17 cellular contexts compared by ENCODE assay signal in the genomic region with DNA sequence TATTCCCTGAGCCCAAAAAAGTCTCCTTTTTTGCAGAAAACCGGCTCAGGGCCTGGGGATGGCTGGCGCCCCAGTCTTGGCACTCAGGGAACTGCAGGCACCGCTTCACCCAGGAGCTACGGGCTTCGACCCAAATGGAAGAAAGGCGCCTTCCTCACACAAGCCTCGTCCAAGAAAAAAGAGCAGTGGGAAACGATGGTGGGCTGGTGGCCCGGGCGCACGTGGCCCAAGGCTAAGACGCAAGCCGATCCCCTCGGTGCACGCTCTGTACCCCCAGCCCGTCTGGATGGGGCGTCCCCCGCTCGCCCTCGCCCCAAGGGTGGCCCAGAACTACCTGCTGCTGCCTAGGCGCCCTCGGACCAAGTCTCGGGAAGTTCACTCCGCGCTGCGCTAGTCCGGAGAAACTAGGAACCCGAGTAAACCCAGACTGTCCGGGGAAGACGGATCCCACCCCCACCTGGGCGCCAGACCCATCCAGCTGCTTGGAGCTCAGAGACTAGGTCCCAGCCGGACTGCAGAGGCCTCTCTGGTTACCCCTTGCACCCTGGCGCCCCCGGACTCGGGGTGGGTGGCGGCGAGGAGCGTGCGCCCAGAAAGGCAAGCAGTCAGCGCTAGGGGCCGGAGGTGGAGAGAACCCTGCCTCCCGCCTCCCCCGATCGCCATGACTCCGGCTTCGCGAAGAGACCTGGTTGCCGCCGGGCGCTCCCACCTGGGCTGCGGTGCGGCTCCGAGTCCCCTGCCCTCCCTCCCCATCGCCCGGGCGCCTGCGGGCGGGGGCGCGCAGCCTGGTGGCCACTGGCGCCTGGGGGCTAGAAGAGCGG.
A peak's percentile ranks its signal among the peaks of the same experiment; 100 is the strongest.
DNase-seq lines count a peak whose midpoint lies in the region; ATAC-seq and TF ChIP-seq lines count a peak whose summit lies in the region.
"Had no signal": no experiment of that assay in that cellular context is flagged by ENCODE, and none has a peak within 500 bp of the region (broad histone marks: within the 10 kb centered on the region; RNA-seq: fewer than 3 reads in every experiment).

No MANE protein-coding gene starts in this region.

- H3K9me3 Mint-ChIP-seq in H9: peaks cover 22 to 28% of the 10 kb centered on the region in 2 experiments
- peaks cover 23% of the 10 kb centered on the region for H3K9me3 Mint-ChIP-seq in mesothelial cell of epicardium
- peaks cover 4 to 17% of the 10 kb centered on the region in 2 donors for H3K9me3 Mint-ChIP-seq in effector memory CD8-positive, alpha-beta T cell

- H3K4me1 Mint-ChIP-seq in H9 (peaks cover 17 to 25% of the 10 kb centered on the region in 2 experiments), mesothelial cell of epicardium (peaks cover 5% of the 10 kb centered on the region)
- H3K4me1 Mint-ChIP-seq in effector memory CD8-positive, alpha-beta T cell (ENCODE audit: low read depth in 2 of 2): peaks cover 0 to 5% of the 10 kb centered on the region in 2 donors

- H3K79me1 ChIP-seq in H9 (ENCODE audit: insufficient read depth, low read depth, low read length, poor library complexity, severe bottlenecking): peaks cover 4% of the 10 kb centered on the region

- H3K27me3 Mint-ChIP-seq in H9 (ENCODE audit: low read depth): peaks cover 47% of the 10 kb centered on the region
- peaks cover 91% of the 10 kb centered on the region for H3K27me3 Mint-ChIP-seq in mesothelial cell of epicardium (ENCODE audit: low read depth)
- H3K27me3 Mint-ChIP-seq in effector memory CD8-positive, alpha-beta T cell: peaks cover 12 to 28% of the 10 kb centered on the region in 2 donors

- no peak overlapping the region for H3K23ac ChIP-seq in H9 (ENCODE audit: insufficient read length, low read depth, low read length)

- H3K27me3 ChIP-seq in H9 (ENCODE audit: insufficient read depth, low read length): peaks cover 3% of the 10 kb centered on the region; the same call in 1 of the 2 replicates
- H3K27me3 ChIP-seq in esophagus (ENCODE audit: control insufficient read depth in 1 of 2, insufficient read depth in 2 of 2, low read length in 2 of 2): peaks cover 6% of the 10 kb centered on the region in 2 donors

- peak overlapping the region; percentile 72 for H3K4me2 ChIP-seq in H9 (ENCODE audit: insufficient read depth, insufficient read length, low read length)

- no peak overlapping the region for H2AK5ac ChIP-seq in H9 (ENCODE audit: insufficient read length, low read length)

- peak overlapping the region; percentile 87 for H3K14ac ChIP-seq in H9 (ENCODE audit: insufficient read depth, low read length)

- peaks cover 20% of the 10 kb centered on the region for H3K23me2 ChIP-seq in H9 (ENCODE audit: insufficient read length, low read depth, low read length, poor library complexity, severe bottlenecking)

- H3K4me1 ChIP-seq in H9 (ENCODE audit: insufficient read depth, low read length): no peaks in the 10 kb centered on the region
- H3K4me1 ChIP-seq in esophagus (ENCODE audit: control insufficient read depth in 2 of 2, insufficient read depth in 2 of 2, low read length in 1 of 2): peaks cover 7% of the 10 kb centered on the region in 2 donors
- H3K4me1 ChIP-seq: lower lobe of right lung, parathyroid adenoma had no signal

- no peak overlapping the region for H3T11ph ChIP-seq in H9 (ENCODE audit: low read length)

- H2BK5ac ChIP-seq in H9 (ENCODE audit: insufficient read length, low read length): no peak overlapping the region

- no peaks in the 10 kb centered on the region for H4K20me1 ChIP-seq in H9 (ENCODE audit: control insufficient read depth, insufficient read depth, insufficient read length)

- H3K9me3 ChIP-seq in H9 (ENCODE audit: control insufficient read depth, low read depth, low read length) (peaks cover 8% of the 10 kb centered on the region), esophagus (ENCODE audit: control insufficient read depth in 2 of 2, insufficient read depth in 1 of 2, low read depth in 1 of 2, low read length in 1 of 2) (no peaks in the 10 kb centered on the region)
- H3K9me3 ChIP-seq: lower lobe of right lung had no signal

- H3K18ac ChIP-seq in H9 (ENCODE audit: insufficient read length, low read depth, low read length): peak overlapping the region; percentile 73

- H3K4ac ChIP-seq in H9 (ENCODE audit: low read depth, low read length): no peak overlapping the region

- ATAC-seq in effector memory CD8-positive, alpha-beta T cell (replicated peaks): no peak
- ATAC-seq: gastroesophageal sphincter had no signal

- DNase-seq in Ammon's horn (ENCODE audit: low spot score) (peak; percentile 49), H9 (peak; percentile 70), mesothelial cell of epicardium (ENCODE audit: low spot score in 2 of 2, unreplicated experiment in 2 of 2) (no peak), DMS153 treated with DMSO at 0.1 percent for 48 hours (lab: John Stamatoyannopoulos, UW; ENCODE audit: unreplicated experiment) (no peak)
- no peak for DNase-seq in activated CD4-positive, alpha-beta T cell treated with anti-CD3 and anti-CD28 coated beads for 4 hours
- DNase-seq in activated CD8-positive, alpha-beta memory T cell treated with anti-CD3 and anti-CD28 coated beads, Interleukin-2, amount 50 U/mL, for 48 hours: no peak
- no peak for DNase-seq in effector memory CD8-positive, alpha-beta T cell
- DNase-seq: activated naive CD4-positive, alpha-beta T cell treated with anti-CD3 and anti-CD28 coated beads for 36 hours; brain microvascular endothelial cell; Calu3; lower lobe of right lung; MM.1S; NCI-H226; stimulated activated CD4-positive, alpha-beta T cell treated with anti-CD3 and anti-CD28 coated beads, Interleukin-15, amount 100 ng/mL, for 24 hours had no signal

- H3K56ac ChIP-seq in H9 (ENCODE audit: insufficient read length, low read depth, low read length): no peak overlapping the region

- H2BK20ac ChIP-seq in H9 (ENCODE audit: low read depth, low read length, poor library complexity, severe bottlenecking): no peak overlapping the region

- H3K9ac ChIP-seq in H9 (ENCODE audit: extremely low read depth, insufficient read length, low read length): peak overlapping the region; percentile 0
- H3K9ac ChIP-seq: parathyroid adenoma had no signal

- H3K27ac ChIP-seq in H9 (ENCODE audit: insufficient read length, low read depth, low read length) (no peak overlapping the region), esophagus (ENCODE audit: low read depth in 2 of 2, low read length in 1 of 2) (no peak overlapping the region)
- H3K27ac ChIP-seq: brain microvascular endothelial cell, gastroesophageal sphincter, lower lobe of right lung, parathyroid adenoma had no signal

- H3K27ac Mint-ChIP-seq in H9: no peak overlapping the region; a peak in 1 of 7 replicates
- H3K27ac Mint-ChIP-seq in mesothelial cell of epicardium: no peak overlapping the region
- H3K27ac Mint-ChIP-seq in effector memory CD8-positive, alpha-beta T cell: no peak overlapping the region
- H3K27ac Mint-ChIP-seq: activated naive CD4-positive, alpha-beta T cell treated with anti-CD3 and anti-CD28 coated beads for 36 hours had no signal

- peak overlapping the region; percentile 68 to 83 for H3K4me3 Mint-ChIP-seq in H9
- H3K4me3 Mint-ChIP-seq in mesothelial cell of epicardium: peak overlapping the region; percentile 45
- H3K4me3 Mint-ChIP-seq in effector memory CD8-positive, alpha-beta T cell: no peak overlapping the region
- H3K4me3 Mint-ChIP-seq: activated naive CD4-positive, alpha-beta T cell treated with anti-CD3 and anti-CD28 coated beads for 36 hours had no signal

- no peak overlapping the region for H2BK12ac ChIP-seq in H9 (ENCODE audit: insufficient read length, low read depth, low read length)

- H4K91ac ChIP-seq in H9 (ENCODE audit: insufficient read length, low read depth, low read length): no peak overlapping the region

- no peak overlapping the region for H2BK15ac ChIP-seq in H9 (ENCODE audit: low read depth, low read length)

- H2AFZ ChIP-seq in H9 (ENCODE audit: low read length): no peak overlapping the region
- H2AFZ ChIP-seq: parathyroid adenoma had no signal

- no peak overlapping the region for H4K5ac ChIP-seq in H9 (ENCODE audit: insufficient read length, low read depth, low read length)

- no CpG with 5 or more reads among the region's 62 CpGs for WGBS in H9 (ENCODE audit: extremely low coverage, insufficient read length, low lambda C conversion rate)
- WGBS in esophagus, 2 donors: 3% methylated on average over 45 to 62 of the region's 62 CpGs

- peak; percentile 52 for TF ChIP-seq CTCF in H9 (conservative IDR thresholded peaks at IDR 0.05)
- TF ChIP-seq CTCF in mesothelial cell of epicardium (IDR thresholded peaks at IDR 0.05; ENCODE audit: unreplicated experiment): no peak

- H3K4me3 ChIP-seq in esophagus (ENCODE audit: low read depth in 1 of 2, low read length in 2 of 2): peak overlapping the region; percentile 26 to 27
- H3K4me3 ChIP-seq: lower lobe of right lung had no signal

- H3K79me2 ChIP-seq in H9 (ENCODE audit: insufficient read depth, low read length): peaks cover 4% of the 10 kb centered on the region; the same call in 1 of the 2 replicates
- H3K79me2 ChIP-seq: parathyroid adenoma had no signal

- no peaks in the 10 kb centered on the region for H3K36me3 ChIP-seq in esophagus (ENCODE audit: control insufficient read depth in 2 of 2, insufficient read depth in 2 of 2, low read length in 1 of 2)
- H3K36me3 ChIP-seq: brain microvascular endothelial cell, gastroesophageal sphincter, lower lobe of right lung had no signal

- H3K36me3 Mint-ChIP-seq in H9 (ENCODE audit: insufficient read depth in 1 of 3, low read depth in 3 of 3) (peaks cover 9 to 33% (median 26%) of the 10 kb centered on the region in 3 experiments), mesothelial cell of epicardium (no peaks in the 10 kb centered on the region)
- no peaks in the 10 kb centered on the region for H3K36me3 Mint-ChIP-seq in effector memory CD8-positive, alpha-beta T cell (ENCODE audit: insufficient read depth)

- H4K8ac ChIP-seq in H9 (replicated peaks; ENCODE audit: insufficient read length, low read depth, low read length): no peak overlapping the region

- no peak overlapping the region for H2BK120ac ChIP-seq in H9 (ENCODE audit: low read depth, low read length, poor library complexity, severe bottlenecking)

Comparison
In these comparisons a context has a peak if more than half of its experiments do, and no peak if none do; other contexts are left out.
1. DNase-seq: peak in Ammon's horn (single experiment) and H9 (single experiment); none in mesothelial cell of epicardium (0 of 2), activated CD4-positive, alpha-beta T cell treated with anti-CD3 and anti-CD28 coated beads for 4 hours (0 of 2), DMS153 treated with DMSO at 0.1 percent for 48 hours (single experiment), activated CD8-positive, alpha-beta memory T cell treated with anti-CD3 and anti-CD28 coated beads, Interleukin-2, amount 50 U/mL, for 48 hours (single experiment) and effector memory CD8-positive, alpha-beta T cell (0 of 3).
2. H3K4me3 Mint-ChIP-seq: peak in H9 (2 of 2) and mesothelial cell of epicardium (single experiment); none in effector memory CD8-positive, alpha-beta T cell (0 of 2).